ENCODE assay signal across 2 cellular contexts in the genomic region with DNA sequence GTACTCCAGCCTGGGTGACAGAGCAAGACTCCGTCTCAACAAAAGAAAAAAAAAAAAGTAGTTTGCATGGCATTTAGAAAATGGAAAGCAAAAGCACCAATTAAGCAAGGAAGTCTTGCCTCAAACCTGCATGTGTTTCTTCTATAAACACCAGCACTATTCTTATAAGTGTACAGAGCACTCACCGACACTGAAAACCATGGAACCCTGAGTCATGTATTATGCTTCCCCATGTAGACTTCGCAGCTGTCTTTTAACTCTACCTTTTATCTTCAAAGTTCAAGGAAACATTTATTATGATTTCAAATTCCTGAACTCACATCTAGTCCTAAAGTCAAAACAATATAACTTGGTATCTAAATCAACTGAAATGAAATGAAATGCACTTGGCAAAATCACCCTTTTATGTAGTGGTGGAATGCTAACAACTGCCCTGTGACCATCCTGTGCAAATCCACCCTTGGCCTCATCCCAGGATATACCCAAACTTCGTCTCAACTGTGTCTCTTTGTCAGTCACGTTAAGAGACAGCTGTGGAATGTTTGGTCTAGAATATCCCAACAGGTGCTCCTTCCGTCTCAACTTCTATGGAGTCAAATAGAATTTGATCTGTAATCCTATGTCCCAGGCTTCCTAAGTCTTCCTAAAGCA.
TF ChIP-seq lines count a peak whose summit lies in the region.

No MANE protein-coding gene starts in this region.

TF ChIP-seq in IMR-90, 13 proteins besides CTCF, POLR2A, EP300 and RAD21:
- TF ChIP-seq NFE2L2 (IDR thresholded peaks at IDR 0.05; ENCODE audit: low read depth, low read length) = peak; percentile 39; the same call in 1 of the 2 replicates
- TF ChIP-seq FOS (IDR thresholded peaks at IDR 0.05; ENCODE audit: low read depth, low read length) = peak; percentile 68; the same call in 1 of the 2 replicates
- TF ChIP-seq MAZ (IDR thresholded peaks at IDR 0.05; ENCODE audit: borderline replicate concordance, low read depth, low read length) = no peak

TF ChIP-seq in GM12878, 131 proteins besides CTCF, POLR2A, EP300 and RAD21:
- TF ChIP-seq NR2C2 (IDR thresholded peaks at IDR 0.05; ENCODE audit: borderline replicate concordance, control insufficient read depth, insufficient read length, low read depth) (no peak), POLR2AphosphoS5 (IDR thresholded peaks at IDR 0.05; ENCODE audit: low read length) (peak; percentile 31; the same call in 1 of the 2 replicates), POU2F2 (IDR thresholded peaks at IDR 0.05; ENCODE audit: borderline replicate concordance, low read depth, low read length) (no peak)
- TF ChIP-seq, protein P1, sequence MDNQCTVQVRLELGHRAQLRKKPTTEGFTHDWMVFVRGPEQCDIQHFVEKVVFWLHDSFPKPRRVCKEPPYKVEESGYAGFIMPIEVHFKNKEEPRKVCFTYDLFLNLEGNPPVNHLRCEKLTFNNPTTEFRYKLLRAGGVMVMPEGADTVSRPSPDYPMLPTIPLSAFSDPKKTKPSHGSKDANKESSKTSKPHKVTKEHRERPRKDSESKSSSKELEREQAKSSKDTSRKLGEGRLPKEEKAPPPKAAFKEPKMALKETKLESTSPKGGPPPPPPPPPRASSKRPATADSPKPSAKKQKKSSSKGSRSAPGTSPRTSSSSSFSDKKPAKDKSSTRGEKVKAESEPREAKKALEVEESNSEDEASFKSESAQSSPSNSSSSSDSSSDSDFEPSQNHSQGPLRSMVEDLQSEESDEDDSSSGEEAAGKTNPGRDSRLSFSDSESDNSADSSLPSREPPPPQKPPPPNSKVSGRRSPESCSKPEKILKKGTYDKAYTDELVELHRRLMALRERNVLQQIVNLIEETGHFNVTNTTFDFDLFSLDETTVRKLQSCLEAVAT (IDR thresholded peaks at IDR 0.05) = 0 out of 2 replicates have a peak, but pooled peaks have one; percentile 47
TF ChIP-seq in GM12878: peak in this region for 2.
